19 cellular contexts compared by ENCODE assay signal in the genomic region with DNA sequence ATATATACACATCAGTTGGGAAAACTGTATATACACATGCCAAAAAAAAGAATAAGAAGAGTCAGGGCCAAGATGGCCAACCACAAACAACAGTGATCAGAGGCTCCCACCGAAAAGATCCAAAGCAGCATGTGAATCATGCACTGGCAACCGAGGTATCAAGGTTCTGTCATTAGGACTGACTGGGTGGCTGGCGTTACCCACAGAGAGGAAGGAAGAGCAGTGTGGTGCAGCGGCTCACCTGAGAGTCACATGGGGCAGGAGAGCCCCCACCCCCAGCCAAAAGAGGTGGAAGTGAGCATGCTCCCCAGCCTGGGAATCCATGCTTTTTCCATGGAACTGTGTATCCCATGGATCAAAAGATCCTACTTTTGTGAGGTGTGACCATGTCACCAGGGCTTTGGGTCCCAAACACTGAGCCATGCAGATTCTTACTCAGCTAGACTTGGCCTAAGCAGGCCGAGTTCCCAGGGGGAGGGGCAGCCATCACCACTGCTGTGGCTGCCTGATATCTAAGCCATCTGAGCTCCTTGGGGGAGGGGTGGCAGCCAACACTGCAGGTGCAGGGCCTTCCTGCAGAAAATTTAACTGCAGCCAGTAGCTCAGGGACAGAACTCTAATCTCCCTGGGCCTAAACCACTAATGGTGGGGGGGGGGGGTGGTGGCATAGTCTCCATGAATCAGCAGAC. TPM values are rescaled to one million over a fixed set of nuclear protein-coding genes. Genes with fewer than 3 reads are reported as not detected.
DNase-seq lines count a peak whose midpoint lies in the region; ATAC-seq and TF ChIP-seq lines count a peak whose summit lies in the region.
"Had no signal": no experiment of that assay in that cellular context is flagged by ENCODE, and none has a peak within 500 bp of the region (broad histone marks: within the 10 kb centered on the region; RNA-seq: fewer than 3 reads in every experiment).

No MANE protein-coding gene starts in this region.

- H3K4me1 Mint-ChIP-seq in CD4-positive, alpha-beta memory T cell, result peaks cover 7 to 23% (median 9%) of the 10 kb centered on the region in 4 donors
- peaks cover 7% of the 10 kb centered on the region for H3K4me1 Mint-ChIP-seq in activated CD8-positive, alpha-beta T cell treated with anti-CD3 and anti-CD28 coated beads for 36 hours (ENCODE audit: low read depth)
- H3K4me1 Mint-ChIP-seq: H9 had no signal

- no peak for TF ChIP-seq CTCF in Loucy (conservative IDR thresholded peaks at IDR 0.05; ENCODE audit: low read length)
- no peak for TF ChIP-seq CTCF in activated CD8-positive, alpha-beta T cell treated with anti-CD3 and anti-CD28 coated beads for 36 hours (IDR thresholded peaks at IDR 0.05)

- peak overlapping the region; percentile 57 for H3K9ac ChIP-seq in Loucy (ENCODE audit: low read depth, low read length, poor library complexity, severe bottlenecking)

- no peak overlapping the region for H3K4me3 ChIP-seq in CD4-positive, alpha-beta memory T cell (ENCODE audit: low read length in 2 of 2)
- H3K4me3 ChIP-seq in Loucy (ENCODE audit: low read length, poor library complexity, severe bottlenecking), result peak overlapping the region; percentile 62
- no peak overlapping the region for H3K4me3 ChIP-seq in effector memory CD4-positive, alpha-beta T cell (ENCODE audit: insufficient read depth, low read depth, low read length, poor library complexity, severe bottlenecking)
- H3K4me3 ChIP-seq: SK-N-MC had no signal

- no peaks in the 10 kb centered on the region for H3K9me3 ChIP-seq in CD4-positive, alpha-beta memory T cell (ENCODE audit: control insufficient read depth in 1 of 2, low read length in 2 of 2)
- no peaks in the 10 kb centered on the region for H3K9me3 ChIP-seq in Loucy (ENCODE audit: insufficient read depth, low read depth, low read length)
- no peaks in the 10 kb centered on the region for H3K9me3 ChIP-seq in effector memory CD4-positive, alpha-beta T cell (ENCODE audit: control insufficient read depth, low read length)
- H3K9me3 ChIP-seq: BE2C had no signal

- POLR2A ChIA-PET in CD4-positive, alpha-beta memory T cell (lab: Charles Lee; ENCODE audit: partially characterized antibody), result no interaction called here
- POLR2A ChIA-PET in activated CD8-positive, alpha-beta T cell treated with anti-CD3 and anti-CD28 coated beads for 36 hours (lab: Charles Lee), result no interaction called here

- H3K36me3 ChIP-seq in CD4-positive, alpha-beta memory T cell (ENCODE audit: insufficient read depth, low read length), result no peaks in the 10 kb centered on the region
- no peaks in the 10 kb centered on the region for H3K36me3 ChIP-seq in Loucy (ENCODE audit: insufficient read depth, low read length)
- no peaks in the 10 kb centered on the region for H3K36me3 ChIP-seq in effector memory CD4-positive, alpha-beta T cell (ENCODE audit: control insufficient read depth, insufficient read depth, low read length)
- H3K36me3 ChIP-seq: BE2C had no signal

- no peaks in the 10 kb centered on the region for H3K79me2 ChIP-seq in Loucy (ENCODE audit: insufficient read depth, low read length)

- peak; percentile 15 to 47 (median 28) for DNase-seq in CD4-positive, alpha-beta memory T cell
- DNase-seq in activated CD8-positive, alpha-beta T cell treated with anti-CD3 and anti-CD28 coated beads for 36 hours, result peak; percentile 51
- DNase-seq in effector memory CD4-positive, alpha-beta T cell, result peak in 2 of 3 donors; percentile 0 to 10
- DNase-seq in HUDEP-2 (lab: John Stamatoyannopoulos, UW; ENCODE audit: unreplicated experiment in 76 of 76), result no peak
- DNase-seq: BE2C; effector CD4-positive, alpha-beta T cell; H9; islet precursor cell; NCI-H2081; NK-92 treated with Interleukin-12 subunit alpha and Interleukin-12 subunit beta, amount 100 ng/mL, for 24 hours had no signal

- CTCF ChIA-PET in CD4-positive, alpha-beta memory T cell (lab: Charles Lee; ENCODE audit: partially characterized antibody), result interaction anchor here (0.7 kb wide), 1 partner anchor 241 kb away, joined by 3 read pairs; no protein-coding TSS in a partner anchor
- CTCF ChIA-PET in activated CD8-positive, alpha-beta T cell treated with anti-CD3 and anti-CD28 coated beads for 36 hours (lab: Charles Lee), result no interaction called here

- H3F3A ChIP-seq in Loucy (ENCODE audit: low read depth), result no peaks in the 10 kb centered on the region

- H3K9me3 Mint-ChIP-seq in CD4-positive, alpha-beta memory T cell, result peaks cover 0 to 10% (median 2%) of the 10 kb centered on the region in 8 donors
- H3K9me3 Mint-ChIP-seq in activated CD8-positive, alpha-beta T cell treated with anti-CD3 and anti-CD28 coated beads for 36 hours, result no peaks in the 10 kb centered on the region

- H3K27me3 ChIP-seq in CD4-positive, alpha-beta memory T cell (ENCODE audit: insufficient read depth, low read length), result no peaks in the 10 kb centered on the region
- H3K27me3 ChIP-seq in Loucy (ENCODE audit: insufficient read depth, low read length, poor library complexity, severe bottlenecking), result no peaks in the 10 kb centered on the region
- H3K27me3 ChIP-seq in effector memory CD4-positive, alpha-beta T cell (replicated peaks; ENCODE audit: control insufficient read depth, insufficient read depth, low read length, poor library complexity, severe bottlenecking), result no peaks in the 10 kb centered on the region
- H3K27me3 ChIP-seq: BE2C had no signal

- H3K27me3 Mint-ChIP-seq in CD4-positive, alpha-beta memory T cell, result no peaks in the 10 kb centered on the region
- H3K27me3 Mint-ChIP-seq in activated CD8-positive, alpha-beta T cell treated with anti-CD3 and anti-CD28 coated beads for 36 hours, result no peaks in the 10 kb centered on the region

- no peak overlapping the region for H3K27ac ChIP-seq in CD4-positive, alpha-beta memory T cell (ENCODE audit: low read depth, low read length)
- H3K27ac ChIP-seq in effector memory CD4-positive, alpha-beta T cell (ENCODE audit: insufficient read depth, low read length, poor library complexity, severe bottlenecking), result no peak overlapping the region
- H3K27ac ChIP-seq: HL-60, SK-N-MC had no signal

- H3K36me3 Mint-ChIP-seq in CD4-positive, alpha-beta memory T cell, result no peaks in the 10 kb centered on the region
- no peaks in the 10 kb centered on the region for H3K36me3 Mint-ChIP-seq in activated CD8-positive, alpha-beta T cell treated with anti-CD3 and anti-CD28 coated beads for 36 hours (ENCODE audit: low read depth)

- no peaks in the 10 kb centered on the region for H4K20me1 ChIP-seq in Loucy (ENCODE audit: insufficient read depth, low read length, poor library complexity, severe bottlenecking)

- peaks cover 11% of the 10 kb centered on the region for H3K4me1 ChIP-seq in CD4-positive, alpha-beta memory T cell (ENCODE audit: insufficient read depth, low read length)
- H3K4me1 ChIP-seq in Loucy (ENCODE audit: insufficient read depth, low read length, poor library complexity, severe bottlenecking), result peaks cover 26% of the 10 kb centered on the region
- H3K4me1 ChIP-seq in effector memory CD4-positive, alpha-beta T cell (ENCODE audit: control insufficient read depth, insufficient read depth, low read length, poor library complexity, severe bottlenecking), result no peaks in the 10 kb centered on the region
- H3K4me1 ChIP-seq: BE2C had no signal

- H2AFZ ChIP-seq in Loucy (ENCODE audit: low read length), result peak overlapping the region; percentile 80

- peak overlapping the region; percentile 58 for H3K4me2 ChIP-seq in Loucy (ENCODE audit: low read depth, low read length, poor library complexity, severe bottlenecking)

- H3K9me2 ChIP-seq in Loucy (replicated peaks; ENCODE audit: low read depth, low read length), result no peaks in the 10 kb centered on the region

- peak; percentile 75 for ATAC-seq in activated CD8-positive, alpha-beta T cell treated with anti-CD3 and anti-CD28 coated beads for 36 hours
- no peak for ATAC-seq in HG02571 (IDR thresholded peaks at IDR 0.05; ENCODE audit: unreplicated experiment)
- ATAC-seq in HG02840 (IDR thresholded peaks at IDR 0.05; ENCODE audit: low FRiP score, unreplicated experiment), result no peak
- no peak for ATAC-seq in GM18907 (IDR thresholded peaks at IDR 0.05; ENCODE audit: unreplicated experiment)

- intact Hi-C loops in CD4-positive, alpha-beta memory T cell (cut with micrococcal nuclease), result no loop called here
- intact Hi-C loops in activated CD8-positive, alpha-beta T cell treated with anti-CD3 and anti-CD28 coated beads for 36 hours (cut with micrococcal nuclease), result no loop called here

- H3K27ac Mint-ChIP-seq in CD4-positive, alpha-beta memory T cell, result peak overlapping the region in 3 of 7 donors; percentile 4 to 84 (median 42)
- H3K27ac Mint-ChIP-seq in activated CD8-positive, alpha-beta T cell treated with anti-CD3 and anti-CD28 coated beads for 36 hours, result no peak overlapping the region
- H3K27ac Mint-ChIP-seq: H9 had no signal

- peak overlapping the region in 4 of 8 donors; percentile 49 to 61 (median 52) for H3K4me3 Mint-ChIP-seq in CD4-positive, alpha-beta memory T cell
- H3K4me3 Mint-ChIP-seq in activated CD8-positive, alpha-beta T cell treated with anti-CD3 and anti-CD28 coated beads for 36 hours, result no peak overlapping the region
- H3K4me3 Mint-ChIP-seq: H9 had no signal

RNA-seq across cellular contexts. Expression of a gene that starts 52.8 kb away (rescaled TPM):
- total RNA-seq in CD4-positive, alpha-beta memory T cell, result 100 to 1,000 TPM in 1 of 2 experiments, 10 to 100 TPM in 1; 87.4 to 104 TPM
- 10 to 100 TPM; 61.8 to 85.0 TPM for polyA plus RNA-seq in CD4-positive, alpha-beta memory T cell
- total RNA-seq in activated CD8-positive, alpha-beta T cell treated with anti-CD3 and anti-CD28 coated beads for 36 hours, result 10 to 100 TPM; 42.1 to 42.2 TPM
- total RNA-seq: astrocyte, fibroblast of villous mesenchyme, H9, renal cortical epithelial cell had no signal

Comparison
In these comparisons a context has a peak if more than half of its experiments do, and no peak if none do; other contexts are left out.
1. DNase-seq: peak in CD4-positive, alpha-beta memory T cell (5 of 5), activated CD8-positive, alpha-beta T cell treated with anti-CD3 and anti-CD28 coated beads for 36 hours (single experiment) and effector memory CD4-positive, alpha-beta T cell (2 of 3); none in HUDEP-2 (0 of 76).